In genomic region chr6:169583867-169584541, GRCh38 we compare ENCODE assay signal across 1 cellular context.
TF ChIP-seq lines count a peak whose summit lies in the region.

No MANE protein-coding gene starts in this region.

TF ChIP-seq in WTC11, 78 proteins besides CTCF, POLR2A, EP300 and RAD21 (continued from another document):
- TF ChIP-seq AR (CRISPR knock-in tag; IDR thresholded peaks at IDR 0.05) = no peak
- TF ChIP-seq ZNF416 (CRISPR knock-in tag; IDR thresholded peaks at IDR 0.05) = no peak
- no peak for TF ChIP-seq IRF1 (CRISPR knock-in tag; IDR thresholded peaks at IDR 0.05)
- TF ChIP-seq TP53 (CRISPR knock-in tag; IDR thresholded peaks at IDR 0.05) = no peak
- TF ChIP-seq STAT6 (CRISPR knock-in tag; conservative IDR thresholded peaks at IDR 0.05; ENCODE audit: low read depth) = no peak
- TF ChIP-seq, protein P1, sequence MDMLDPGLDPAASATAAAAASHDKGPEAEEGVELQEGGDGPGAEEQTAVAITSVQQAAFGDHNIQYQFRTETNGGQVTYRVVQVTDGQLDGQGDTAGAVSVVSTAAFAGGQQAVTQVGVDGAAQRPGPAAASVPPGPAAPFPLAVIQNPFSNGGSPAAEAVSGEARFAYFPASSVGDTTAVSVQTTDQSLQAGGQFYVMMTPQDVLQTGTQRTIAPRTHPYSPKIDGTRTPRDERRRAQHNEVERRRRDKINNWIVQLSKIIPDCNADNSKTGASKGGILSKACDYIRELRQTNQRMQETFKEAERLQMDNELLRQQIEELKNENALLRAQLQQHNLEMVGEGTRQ (CRISPR knock-in tag; IDR thresholded peaks at IDR 0.05) = no peak
- TF ChIP-seq NFE2L1 (CRISPR knock-in tag; IDR thresholded peaks at IDR 0.05) = no peak
